20 cellular contexts compared by ENCODE assay signal in genomic region chrX:68697465-68698125, GRCh38. TPM values are rescaled to one million over a fixed set of nuclear protein-coding genes. Genes with fewer than 3 reads are reported as not detected.
A peak's percentile ranks its signal among the peaks of the same experiment; 100 is the strongest.
DNase-seq lines count a peak whose midpoint lies in the region; ATAC-seq, FAIRE-seq and TF ChIP-seq lines count a peak whose summit lies in the region.
"Had no signal": no experiment of that assay in that cellular context is flagged by ENCODE, and none has a peak within 500 bp of the region (broad histone marks: within the 10 kb centered on the region; RNA-seq: fewer than 3 reads in every experiment).

No MANE protein-coding gene starts in this region.

- POLR2A ChIA-PET in K562 (lab: Yijun Ruan, JAX) = interaction anchor here (0.7 to 0.9 kb wide), 2 partner anchors 11 to 110 kb away, joined by 3 to 4 read pairs; no protein-coding TSS in a partner anchor
- POLR2A ChIA-PET in HepG2 (lab: Yijun Ruan, JAX) = no interaction called here
- POLR2A ChIA-PET in activated CD8-positive, alpha-beta T cell treated with anti-CD3 and anti-CD28 coated beads for 36 hours (lab: Charles Lee) = no interaction called here

- no peaks in the 10 kb centered on the region for H3K9me3 Mint-ChIP-seq in activated CD8-positive, alpha-beta T cell treated with anti-CD3 and anti-CD28 coated beads for 36 hours
- H3K9me3 Mint-ChIP-seq: activated naive CD4-positive, alpha-beta T cell treated with anti-CD3 and anti-CD28 coated beads, Interleukin-2, amount 50 U/mL, for 24 hours; activated T-cell treated with anti-CD3 and anti-CD28 coated beads, Interleukin-2, amount 50 U/mL, for 4 hours; stimulated activated effector memory CD8-positive, alpha-beta T cell treated with anti-CD3 and anti-CD28 coated beads, Interleukin-12 subunit alpha, Interleukin-12 subunit beta, amount 100 ng/mL, for 72 hours had no signal

- peak; percentile 47 to 49 for DNase-seq in Kasumi-1 (lab: John Stamatoyannopoulos, UW)
- DNase-seq in K562 (ENCODE audit: extremely low read depth in 1 of 4, low spot score in 3 of 4) = peak in 3 of 4 experiments; percentile 24 to 74 (median 63)
- no peak for DNase-seq in HepG2 (ENCODE audit: low spot score)
- DNase-seq in gastrocnemius medialis = no peak
- DNase-seq in stimulated activated CD4-positive, alpha-beta T cell treated with anti-CD3 and anti-CD28 coated beads, Interleukin-4, amount 100 ng/mL, for 4 hours = no peak
- DNase-seq in NCI-H1436 treated with DMSO at 0.1 percent for 48 hours (lab: John Stamatoyannopoulos, UW) = no peak
- no peak for DNase-seq in activated CD8-positive, alpha-beta T cell treated with anti-CD3 and anti-CD28 coated beads for 36 hours
- DNase-seq: activated T-cell treated with anti-CD3 and anti-CD28 coated beads, Interleukin-2, amount 50 U/mL, for 4 hours; COR-L47; DND-41; endodermal cell; hippocampal formation; mucosa of descending colon; NCI-H1105 treated with DMSO at 0.1 percent for 48 hours; SIG-M5; T-helper 17 cell; testis had no signal

- 2% methylated on average over 5 of the region's 6 CpGs for WGBS in K562 (ENCODE audit: insufficient coverage, low coverage, missing lambda C conversion rate)
- WGBS in HepG2 (ENCODE audit: low lambda C conversion rate) = 21% methylated on average over 4 of the region's 6 CpGs

- TF ChIP-seq RAD21 in K562 (CRISPR knock-in tag; conservative IDR thresholded peaks at IDR 0.05 in 1 of 2, IDR thresholded peaks at IDR 0.05 in 1 of 2) = no peak
- TF ChIP-seq RAD21 in HepG2 (CRISPR knock-in tag; IDR thresholded peaks at IDR 0.05) = no peak

- H3K4me3 Mint-ChIP-seq in activated CD8-positive, alpha-beta T cell treated with anti-CD3 and anti-CD28 coated beads for 36 hours = no peak overlapping the region
- H3K4me3 Mint-ChIP-seq: activated naive CD4-positive, alpha-beta T cell treated with anti-CD3 and anti-CD28 coated beads, Interleukin-2, amount 50 U/mL, for 24 hours; activated T-cell treated with anti-CD3 and anti-CD28 coated beads, Interleukin-2, amount 50 U/mL, for 4 hours; endodermal cell; stimulated activated effector memory CD8-positive, alpha-beta T cell treated with anti-CD3 and anti-CD28 coated beads, Interleukin-12 subunit alpha, Interleukin-12 subunit beta, amount 100 ng/mL, for 72 hours; T-helper 17 cell had no signal

- H3K27ac Mint-ChIP-seq in activated CD8-positive, alpha-beta T cell treated with anti-CD3 and anti-CD28 coated beads for 36 hours = no peak overlapping the region
- H3K27ac Mint-ChIP-seq: activated naive CD4-positive, alpha-beta T cell treated with anti-CD3 and anti-CD28 coated beads, Interleukin-2, amount 50 U/mL, for 24 hours; endodermal cell; stimulated activated effector memory CD8-positive, alpha-beta T cell treated with anti-CD3 and anti-CD28 coated beads, Interleukin-12 subunit alpha, Interleukin-12 subunit beta, amount 100 ng/mL, for 72 hours; T-helper 17 cell had no signal

- peaks cover 3% of the 10 kb centered on the region for H3K4me1 Mint-ChIP-seq in activated CD8-positive, alpha-beta T cell treated with anti-CD3 and anti-CD28 coated beads for 36 hours (ENCODE audit: low read depth)
- H3K4me1 Mint-ChIP-seq: activated naive CD4-positive, alpha-beta T cell treated with anti-CD3 and anti-CD28 coated beads, Interleukin-2, amount 50 U/mL, for 24 hours; stimulated activated effector memory CD8-positive, alpha-beta T cell treated with anti-CD3 and anti-CD28 coated beads, Interleukin-12 subunit alpha, Interleukin-12 subunit beta, amount 100 ng/mL, for 72 hours had no signal

- H3K9me1 ChIP-seq in K562 (ENCODE audit: control insufficient read depth, insufficient read depth, low read length) = no peaks in the 10 kb centered on the region

- H3K27me3 Mint-ChIP-seq in activated CD8-positive, alpha-beta T cell treated with anti-CD3 and anti-CD28 coated beads for 36 hours = peaks cover 12% of the 10 kb centered on the region

- intact Hi-C loops in K562 (cut with micrococcal nuclease) (loop anchor here (10.0 kb wide), 2 partner anchors 183 to 513 kb away; no protein-coding TSS in a partner anchor), HepG2 (cut with micrococcal nuclease; ENCODE audit: unreplicated experiment) (loop anchor here (5.0 kb wide), 1 partner anchor 500 kb away; no protein-coding TSS in a partner anchor), gastrocnemius medialis (cut with DNase I; ENCODE audit: low total_unique reads) (loop anchor here (10.0 kb wide), 1 partner anchor 283 kb away; no protein-coding TSS in a partner anchor)
- intact Hi-C loops in activated CD8-positive, alpha-beta T cell treated with anti-CD3 and anti-CD28 coated beads for 36 hours (cut with micrococcal nuclease) = no loop called here

- ATAC-seq in K562 = peak; percentile 46
- no peak for ATAC-seq in HepG2
- no peak for ATAC-seq in gastrocnemius medialis
- no peak for ATAC-seq in activated CD8-positive, alpha-beta T cell treated with anti-CD3 and anti-CD28 coated beads for 36 hours
- ATAC-seq: activated T-cell treated with anti-CD3 and anti-CD28 coated beads, Interleukin-2, amount 50 U/mL, for 4 hours; mucosa of descending colon; stimulated activated effector memory CD8-positive, alpha-beta T cell treated with anti-CD3 and anti-CD28 coated beads, Interleukin-12 subunit alpha, Interleukin-12 subunit beta, amount 100 ng/mL, for 72 hours; T-helper 17 cell had no signal

- FAIRE-seq in K562 (lab: Jason Lieb, UNC) = peak; percentile 79
- FAIRE-seq in HepG2 (lab: Jason Lieb, UNC) = no peak
- FAIRE-seq: islet of Langerhans had no signal

- H3K79me2 ChIP-seq in K562 (ENCODE audit: control insufficient read depth, insufficient read depth, low read length) (peaks cover 98% of the 10 kb centered on the region), HepG2 (ENCODE audit: insufficient read depth, low read length) (no peaks in the 10 kb centered on the region)

- no peaks in the 10 kb centered on the region for H3K36me3 Mint-ChIP-seq in activated CD8-positive, alpha-beta T cell treated with anti-CD3 and anti-CD28 coated beads for 36 hours (ENCODE audit: low read depth)
- H3K36me3 Mint-ChIP-seq: activated naive CD4-positive, alpha-beta T cell treated with anti-CD3 and anti-CD28 coated beads, Interleukin-2, amount 50 U/mL, for 24 hours; stimulated activated effector memory CD8-positive, alpha-beta T cell treated with anti-CD3 and anti-CD28 coated beads, Interleukin-12 subunit alpha, Interleukin-12 subunit beta, amount 100 ng/mL, for 72 hours had no signal

- H3K9ac ChIP-seq in K562 (ENCODE audit: insufficient read depth in 1 of 2, low read depth in 2 of 2, low read length in 2 of 2) (peak overlapping the region; percentile 31 to 40; a peak in 3 of 4 replicates), HepG2 (ENCODE audit: insufficient read depth, low read depth, low read length) (no peak overlapping the region)

- H2AFZ ChIP-seq in K562 (ENCODE audit: low read depth, low read length) (no peak overlapping the region), HepG2 (ENCODE audit: low read length) (no peak overlapping the region)

- peaks cover 0 to 8% of the 10 kb centered on the region in 2 experiments; a peak in 1 of 5 replicates for H3K27me3 ChIP-seq in K562 (ENCODE audit: control insufficient read depth in 2 of 2, insufficient read depth in 2 of 2, low read length in 2 of 2)
- H3K27me3 ChIP-seq in HepG2 (ENCODE audit: control insufficient read depth in 1 of 2, insufficient read depth in 2 of 2, low read length in 2 of 2) = peaks cover 0 to 7% of the 10 kb centered on the region in 2 experiments; a peak in 1 of 5 replicates
- H3K27me3 ChIP-seq in gastrocnemius medialis = no peaks in the 10 kb centered on the region
- H3K27me3 ChIP-seq: testis had no signal

- TF ChIP-seq POLR2A in K562 (conservative IDR thresholded peaks at IDR 0.05) (no peak), HepG2 (IDR thresholded peaks at IDR 0.05; ENCODE audit: insufficient read depth in 1 of 2, low read depth in 2 of 2, low read length in 2 of 2) (no peak), gastrocnemius medialis (IDR thresholded peaks at IDR 0.05) (no peak)

- peaks cover 20% of the 10 kb centered on the region; the same call in 2 of the 3 replicates for H3K36me3 ChIP-seq in K562 (ENCODE audit: control insufficient read depth, insufficient read depth, low read length)
- no peaks in the 10 kb centered on the region for H3K36me3 ChIP-seq in HepG2 (replicated peaks in 1 of 2; ENCODE audit: control insufficient read depth in 1 of 2, insufficient read depth in 2 of 2, low read length in 2 of 2)
- H3K36me3 ChIP-seq in gastrocnemius medialis = no peaks in the 10 kb centered on the region

- H3K4me1 ChIP-seq in K562 (replicated peaks in 1 of 2; ENCODE audit: control insufficient read depth in 2 of 2, insufficient read depth in 2 of 2, low read length in 2 of 2) (peaks cover 20 to 28% of the 10 kb centered on the region in 2 experiments; a peak in 4 of 5 replicates), HepG2 (ENCODE audit: insufficient read depth, low read length) (peaks cover 54% of the 10 kb centered on the region), gastrocnemius medialis (peaks cover 22 to 26% of the 10 kb centered on the region in 2 donors)
- H3K4me1 ChIP-seq: testis had no signal

- peaks cover 6% of the 10 kb centered on the region for H4K20me1 ChIP-seq in K562 (replicated peaks; ENCODE audit: control insufficient read depth, insufficient read depth, low read length)
- no peaks in the 10 kb centered on the region for H4K20me1 ChIP-seq in HepG2 (ENCODE audit: insufficient read depth, low read length)

- H3K4me3 ChIP-seq in K562 = peak overlapping the region; percentile 23; the same call in 1 of the 2 replicates
- peak overlapping the region in 1 of 3 experiments; percentile 16; a peak in 1 of 6 replicates for H3K4me3 ChIP-seq in HepG2 (replicated peaks in 1 of 3; ENCODE audit: insufficient read depth in 1 of 3, low read depth in 2 of 3, low read length in 3 of 3)
- H3K4me3 ChIP-seq in gastrocnemius medialis = peak overlapping the region in 1 of 4 donors; percentile 7
- H3K4me3 ChIP-seq: mucosa of descending colon, testis had no signal

- no peaks in the 10 kb centered on the region for H3K9me3 ChIP-seq in K562 (replicated peaks; ENCODE audit: control insufficient read depth, insufficient read depth, low read depth, low read length)
- H3K9me3 ChIP-seq in HepG2 (ENCODE audit: low read length) = no peaks in the 10 kb centered on the region
- no peaks in the 10 kb centered on the region for H3K9me3 ChIP-seq in gastrocnemius medialis
- H3K9me3 ChIP-seq: mucosa of descending colon, testis had no signal

- H3K4me2 ChIP-seq in K562 (ENCODE audit: insufficient read depth, low read length) (peak overlapping the region; percentile 62), HepG2 (ENCODE audit: low read depth, low read length) (peak overlapping the region; percentile 18; the same call in 1 of the 2 replicates)

- in situ Hi-C loops in K562 (cut with MboI) = no loop called here
- in situ Hi-C loops in HepG2 (cut with HindIII; ENCODE audit: extremely low pct_ligation_motif_present, low pct_unique_long_range_greater_than_20kb) = no loop called here
- in situ Hi-C loops in gastrocnemius medialis (cut with MboI; ENCODE audit: low sequenced_read_pairs in 4 of 4) = no loop called here

- peak overlapping the region; percentile 70 for H3K27ac ChIP-seq in K562 (ENCODE audit: extremely low read depth, low read depth, low read length)
- no peak overlapping the region for H3K27ac ChIP-seq in HepG2 (ENCODE audit: extremely low read length, insufficient read depth, low read length)
- H3K27ac ChIP-seq in gastrocnemius medialis = peak overlapping the region; percentile 44 to 86 (median 86)
- H3K27ac ChIP-seq: testis had no signal

- CTCF ChIA-PET in K562 (lab: Yijun Ruan, JAX; ENCODE audit: low intra/inter-chr PET ratio) (no interaction called here), HepG2 (lab: Yijun Ruan, JAX; ENCODE audit: low intra/inter-chr PET ratio, low total read pairs) (no interaction called here)
- CTCF ChIA-PET in activated CD8-positive, alpha-beta T cell treated with anti-CD3 and anti-CD28 coated beads for 36 hours (lab: Charles Lee) = no interaction called here

- BruUV-seq in K562 (replicated peaks; lab: Mats Ljungman, UMichigan) (no TSS peak), HepG2 (replicated peaks; lab: Mats Ljungman, UMichigan) (no TSS peak)

- TF ChIP-seq EP300 in K562 (IDR thresholded peaks at IDR 0.05; ENCODE audit: low read length) = peak; percentile 65; the same call in 1 of the 2 replicates
- TF ChIP-seq EP300 in HepG2 (IDR thresholded peaks at IDR 0.05; ENCODE audit: low read depth in 2 of 2, low read length in 2 of 2) = no peak
- no peak for TF ChIP-seq EP300 in HepG2 (CRISPR knock-in tag; IDR thresholded peaks at IDR 0.05; ENCODE audit: borderline replicate concordance)

- no peak for TF ChIP-seq CTCF in K562 (IDR thresholded peaks at IDR 0.05 in 2 of 3, conservative IDR thresholded peaks at IDR 0.05 in 1 of 3; ENCODE audit: insufficient read depth in 2 of 3, low read depth in 1 of 3, low read length in 3 of 3)
- TF ChIP-seq CTCF in HepG2 (CRISPR knock-in tag; IDR thresholded peaks at IDR 0.05) = no peak
- no peak for TF ChIP-seq CTCF in gastrocnemius medialis (IDR thresholded peaks at IDR 0.05 in 4 of 5, conservative IDR thresholded peaks at IDR 0.05 in 1 of 5)
- TF ChIP-seq CTCF in activated CD8-positive, alpha-beta T cell treated with anti-CD3 and anti-CD28 coated beads for 36 hours (IDR thresholded peaks at IDR 0.05) = no peak

RNA-seq across cellular contexts. Expression of gene STARD8, which starts 50.1 kb away (rescaled TPM):
- 38.1 and 60.0 TPM in 2 replicates for total RNA-seq in K562 (2011; cell fraction: chromatin; rRNA removed; ENCODE audit: low replicate concordance)
- 38.0 TPM in 2 replicates for total RNA-seq in K562 (2011; cell fraction: nucleolus; rRNA removed)
- total RNA-seq in K562 (2011; cell fraction: nucleoplasm; rRNA removed) = 29.8 and 33.7 TPM in 2 replicates
- 19.9 and 27.1 TPM in 2 replicates for total RNA-seq in K562 (2014; rRNA removed)
- total RNA-seq in K562 (2014; rRNA removed; fragmentation: Illumina TruSeq; extraction: Trizol) = 8.0 and 9.1 TPM in 2 replicates
- 8.5 and 9.2 TPM in 2 replicates for total RNA-seq in K562 (2015; rRNA removed; fragmentation: Illumina TruSeq; extraction: Trizol)
- total RNA-seq in K562 (2021) = 30.2 and 35.0 TPM in 2 replicates
- polyA plus RNA-seq in K562 (2011; rRNA removed) = 18.6 and 20.1 TPM in 2 replicates
- polyA plus RNA-seq in K562 (2011; cell fraction: cytosol; rRNA removed) = 19.5 and 27.1 TPM in 2 replicates
- 57.2 and 86.0 TPM in 2 replicates for polyA plus RNA-seq in K562 (2011; cell fraction: nucleus; rRNA removed)
- polyA plus RNA-seq in K562 (2012) = 16.9 and 20.5 TPM in 2 replicates
- 15.9 and 21.4 TPM in 2 replicates for polyA plus RNA-seq in K562 (2014; fragmentation: Illumina TruSeq; extraction: Trizol)
- 1 to 10 TPM; 1.6 to 1.9 TPM for polyA plus RNA-seq in K562 (2014; fragmentation: Nextera tagmentation; extraction: Ambion mirVana)
- 17.7 and 18.4 TPM in 2 replicates for polyA plus RNA-seq in K562 (2014; rRNA removed)
- polyA minus RNA-seq in K562 (2011; rRNA and poly(A)+ RNA removed) = 16.7 and 26.6 TPM in 2 replicates
- polyA minus RNA-seq in K562 (2011; cell fraction: cytosol; rRNA and poly(A)+ RNA removed) = 23.9 and 27.2 TPM in 2 replicates
- 15.7 and 16.7 TPM in 2 replicates for polyA minus RNA-seq in K562 (2011; cell fraction: nucleus; rRNA and poly(A)+ RNA removed)
- 0.02 TPM in 1 of 2 replicates, not detected in the other for total RNA-seq in HepG2 (2016; rRNA removed; fragmentation: Illumina TruSeq; extraction: Trizol)
- not detected in 2 replicates for total RNA-seq in HepG2 (2016; cell fraction: cytosol; rRNA removed; fragmentation: Illumina TruSeq; extraction: Trizol; ENCODE audit: low read depth)
- not detected in 2 replicates for total RNA-seq in HepG2 (2016; cell fraction: insoluble cytoplasmic fraction; rRNA removed; fragmentation: Illumina TruSeq; extraction: Trizol)
- not detected in 2 replicates for total RNA-seq in HepG2 (2016; cell fraction: membrane; rRNA removed; fragmentation: Illumina TruSeq; extraction: Trizol)
- total RNA-seq in HepG2 (2016; cell fraction: nucleus; rRNA removed; fragmentation: Illumina TruSeq; extraction: Trizol) = not detected in 2 replicates
- 0.09 and 0.10 TPM in 2 replicates for polyA plus RNA-seq in HepG2 (2011; rRNA removed)
- 0.03 and 0.15 TPM in 2 replicates for polyA plus RNA-seq in HepG2 (2011; cell fraction: cytosol; rRNA removed)
- polyA plus RNA-seq in HepG2 (2011; cell fraction: nucleus; rRNA removed) = 0.23 and 0.26 TPM in 2 replicates
- polyA plus RNA-seq in HepG2 (2012) = 0.03 and 0.05 TPM in 2 replicates
- not detected in 2 replicates for polyA plus RNA-seq in HepG2 (2016; cell fraction: cytosol; fragmentation: Illumina TruSeq; extraction: Trizol; ENCODE audit: low read depth)
- not detected in 2 replicates for polyA plus RNA-seq in HepG2 (2016; cell fraction: insoluble cytoplasmic fraction; fragmentation: Illumina TruSeq; extraction: Trizol; ENCODE audit: low read depth)
- polyA plus RNA-seq in HepG2 (2016; cell fraction: membrane; fragmentation: Illumina TruSeq; extraction: Trizol; ENCODE audit: low read depth) = not detected in 2 replicates
- polyA plus RNA-seq in HepG2 (2016; cell fraction: nucleus; fragmentation: Illumina TruSeq; extraction: Trizol; ENCODE audit: insufficient read depth, low read depth) = not detected in 2 replicates
- polyA minus RNA-seq in HepG2 (2011; rRNA and poly(A)+ RNA removed; ENCODE audit: low replicate concordance) = 0.22 and 4.6 TPM in 2 replicates
- not detected in 2 replicates for polyA minus RNA-seq in HepG2 (2011; cell fraction: cytosol; rRNA and poly(A)+ RNA removed)
- 0.12 and 0.13 TPM in 2 replicates for polyA minus RNA-seq in HepG2 (2011; cell fraction: nucleus; rRNA and poly(A)+ RNA removed)
- 1 to 10 TPM; 6.6 to 9.4 (median 9.1) TPM for total RNA-seq in gastrocnemius medialis
- under 1 TPM; 0.36 to 0.38 TPM for total RNA-seq in activated CD8-positive, alpha-beta T cell treated with anti-CD3 and anti-CD28 coated beads for 36 hours

Comparison
In these comparisons a context has a peak if more than half of its experiments do, and no peak if none do; other contexts are left out.
1. DNase-seq: peak in Kasumi-1 (2 of 2) and K562 (3 of 4); none in HepG2 (single experiment), gastrocnemius medialis (0 of 2), stimulated activated CD4-positive, alpha-beta T cell treated with anti-CD3 and anti-CD28 coated beads, Interleukin-4, amount 100 ng/mL, for 4 hours (0 of 2), NCI-H1436 treated with DMSO at 0.1 percent for 48 hours (single experiment) and activated CD8-positive, alpha-beta T cell treated with anti-CD3 and anti-CD28 coated beads for 36 hours (single experiment).